In genomic region chr1:213982814-213983588, GRCh38 we compare ENCODE assay signal across 8 cellular contexts. TPM values are rescaled to one million over a fixed set of nuclear protein-coding genes. Genes with fewer than 3 reads are reported as not detected.
A peak's percentile ranks its signal among the peaks of the same experiment; 100 is the strongest.
DNase-seq lines count a peak whose midpoint lies in the region; ATAC-seq and TF ChIP-seq lines count a peak whose summit lies in the region.

No MANE protein-coding gene starts in this region.

- no peak for DNase-seq in stimulated activated naive CD8-positive, alpha-beta T cell treated with anti-CD3 and anti-CD28 coated beads, Interleukin-15, amount 100 ng/mL, for 72 hours
- DNase-seq in stimulated activated naive CD8-positive, alpha-beta T cell treated with anti-CD3 and anti-CD28 coated beads, Interleukin-15, Interleukin-2, amounts not matched to agents 100 U/mL and 50 U/mL, for 24 hours: no peak
- no peak for DNase-seq in colonic mucosa
- DNase-seq in ACHN: no peak
- no peak for DNase-seq in NCI-H446 treated with DMSO at 0.1 percent for 48 hours (lab: John Stamatoyannopoulos, UW)

- 0 to 2% methylated on average over 42 to 45 of the region's 66 CpGs for WGBS in mesodermal cell (ENCODE audit: insufficient coverage in 2 of 2), 2 experiments

- peaks cover 0 to 7% of the 10 kb centered on the region in 2 donors for H3K9me3 Mint-ChIP-seq in stimulated activated naive CD8-positive, alpha-beta T cell treated with anti-CD3 and anti-CD28 coated beads, Interleukin-15, amount 100 ng/mL, for 72 hours

- H3K4me1 Mint-ChIP-seq in stimulated activated naive CD8-positive, alpha-beta T cell treated with anti-CD3 and anti-CD28 coated beads, Interleukin-15, amount 100 ng/mL, for 72 hours: peaks cover 35% of the 10 kb centered on the region

- no peak for TF ChIP-seq CTCF in colonic mucosa (IDR thresholded peaks at IDR 0.05)

- H3K4me3 Mint-ChIP-seq in stimulated activated naive CD8-positive, alpha-beta T cell treated with anti-CD3 and anti-CD28 coated beads, Interleukin-15, amount 100 ng/mL, for 72 hours: no peak overlapping the region

- H3K4me1 ChIP-seq in colonic mucosa (peaks cover 11% of the 10 kb centered on the region), mesodermal cell (ENCODE audit: control insufficient read depth, insufficient read depth, low read length, poor library complexity, severe bottlenecking) (peaks cover 31% of the 10 kb centered on the region)

- no peak overlapping the region for H3K27ac Mint-ChIP-seq in stimulated activated naive CD8-positive, alpha-beta T cell treated with anti-CD3 and anti-CD28 coated beads, Interleukin-15, amount 100 ng/mL, for 72 hours

- H3K4me3 ChIP-seq in colonic mucosa (peak overlapping the region; percentile 23), mesodermal cell (ENCODE audit: extremely low read depth, insufficient read depth, low read length, poor library complexity, severe bottlenecking) (peak overlapping the region; percentile 35)

- H3K9ac ChIP-seq in colonic mucosa (ENCODE audit: low read depth in 2 of 2, low read length in 2 of 2): peak overlapping the region in 1 of 2 donors; percentile 17

- H3K27ac ChIP-seq in colonic mucosa: no peak overlapping the region
- H3K27ac ChIP-seq in mesodermal cell (ENCODE audit: low read depth, low read length, severe bottlenecking): no peak overlapping the region

- intact Hi-C loops in colonic mucosa (cut with DNase I): no loop called here

- in situ Hi-C loops in ACHN (cut with HindIII; ENCODE audit: low pct_ligation_motif_present, low pct_unique_long_range_greater_than_20kb, low sequenced_read_pairs): no loop called here

- peak; percentile 18 for ATAC-seq in stimulated activated naive CD8-positive, alpha-beta T cell treated with anti-CD3 and anti-CD28 coated beads, Interleukin-15, amount 100 ng/mL, for 72 hours
- ATAC-seq in stimulated activated naive CD8-positive, alpha-beta T cell treated with anti-CD3 and anti-CD28 coated beads, Interleukin-15, Interleukin-2, amounts not matched to agents 100 U/mL and 50 U/mL, for 24 hours: no peak
- ATAC-seq in GM18909 (IDR thresholded peaks at IDR 0.05; ENCODE audit: poor library complexity, unreplicated experiment): no peak
- ATAC-seq in HG03469 (IDR thresholded peaks at IDR 0.05; ENCODE audit: unreplicated experiment): no peak

- H3K27me3 Mint-ChIP-seq in stimulated activated naive CD8-positive, alpha-beta T cell treated with anti-CD3 and anti-CD28 coated beads, Interleukin-15, amount 100 ng/mL, for 72 hours: peaks cover 100% of the 10 kb centered on the region

- H3K27me3 ChIP-seq in colonic mucosa: peaks cover 35% of the 10 kb centered on the region

- no peaks in the 10 kb centered on the region for H3K36me3 ChIP-seq in colonic mucosa
- H3K36me3 ChIP-seq in mesodermal cell (ENCODE audit: control insufficient read depth, insufficient read depth, low read length): no peaks in the 10 kb centered on the region

- no peaks in the 10 kb centered on the region for H3K9me3 ChIP-seq in colonic mucosa
- no peaks in the 10 kb centered on the region for H3K9me3 ChIP-seq in mesodermal cell (ENCODE audit: control insufficient read depth, low read length)

RNA-seq across cellular contexts. Expression of gene PROX1, which starts 4.8 kb away (rescaled TPM):
- total RNA-seq in colonic mucosa: 10 to 100 TPM; 11.6 to 14.7 TPM
- 4.0 TPM for polyA plus RNA-seq in mesodermal cell (2013, experiment 1 of 2)
- polyA plus RNA-seq in mesodermal cell (2013, experiment 2 of 2): 5.0 TPM
